In the genomic region with DNA sequence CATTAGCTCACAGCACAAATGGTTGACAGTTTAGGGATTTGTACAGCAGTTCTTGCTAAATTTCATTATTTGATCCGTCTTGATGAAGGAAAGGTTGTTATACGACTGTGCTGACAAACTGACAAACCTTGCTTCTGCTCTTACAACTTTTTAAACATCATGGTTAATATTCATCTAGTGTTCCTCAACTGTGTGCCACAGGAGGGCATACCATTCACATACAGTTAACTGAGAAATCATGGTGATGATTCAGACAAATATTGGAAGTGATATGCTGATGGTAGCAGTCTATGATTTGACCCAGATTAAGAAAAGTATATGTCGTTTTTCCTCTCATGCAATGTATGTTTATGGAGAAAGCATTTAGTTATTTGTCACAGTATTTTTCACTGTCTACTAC, we compare ENCODE assay signal across 13 cellular contexts.
DNase-seq lines count a peak whose midpoint lies in the region; ATAC-seq and TF ChIP-seq lines count a peak whose summit lies in the region.
"Had no signal": no experiment of that assay in that cellular context is flagged by ENCODE, and none has a peak within 500 bp of the region (broad histone marks: within the 10 kb centered on the region; RNA-seq: fewer than 3 reads in every experiment).

No MANE protein-coding gene starts in this region.

- TF ChIP-seq CTCF in BE2C (IDR thresholded peaks at IDR 0.05; ENCODE audit: low read depth, low read length) (peak; percentile 42), type B pancreatic cell (conservative IDR thresholded peaks at IDR 0.05) (no peak)

- H3K27me3 ChIP-seq in BE2C (no peaks in the 10 kb centered on the region), SJCRH30 (no peaks in the 10 kb centered on the region)

- H3K9me3 Mint-ChIP-seq in type B pancreatic cell = peaks cover 5% of the 10 kb centered on the region

- H3K27me3 Mint-ChIP-seq in type B pancreatic cell = no peaks in the 10 kb centered on the region
- H3K27me3 Mint-ChIP-seq: stimulated activated naive B cell treated with anti-CD40 and anti-IgM and Interleukin-4, amounts not matched to agents 10 μg/mL and 1 μg/mL and 100 μg/mL, for 72 hours had no signal

- H3K4me3 ChIP-seq in BE2C (ENCODE audit: low read depth, low read length) (no peak overlapping the region), SJCRH30 (no peak overlapping the region)
- H3K4me3 ChIP-seq: coronary artery, HAP-1 had no signal

- H3K36me3 ChIP-seq in BE2C (no peaks in the 10 kb centered on the region), SJCRH30 (no peaks in the 10 kb centered on the region)
- H3K36me3 ChIP-seq: HAP-1 had no signal

- H3K4me1 ChIP-seq in BE2C (no peaks in the 10 kb centered on the region), SJCRH30 (no peaks in the 10 kb centered on the region)
- H3K4me1 ChIP-seq: HAP-1 had no signal

- no peak overlapping the region for H3K27ac Mint-ChIP-seq in type B pancreatic cell
- H3K27ac Mint-ChIP-seq: activated T-cell treated with anti-CD3 and anti-CD28 coated beads, Interleukin-2, amount 50 U/mL, for 72 hours; stimulated activated naive B cell treated with anti-CD40 and anti-IgM and Interleukin-4, amounts not matched to agents 10 μg/mL and 1 μg/mL and 100 μg/mL, for 72 hours had no signal

- peak; percentile 11 for DNase-seq in BE2C
- DNase-seq in HT1080 (ENCODE audit: low read depth) = peak; percentile 16
- peak; percentile 8 to 41 for DNase-seq in SJCRH30
- DNase-seq in glomerular visceral epithelial cell (ENCODE audit: extremely low spot score) = peak; percentile 34
- DNase-seq in activated CD8-positive, alpha-beta memory T cell treated with anti-CD3 and anti-CD28 coated beads, Interleukin-2, amount 50 U/mL, for 48 hours = no peak
- DNase-seq in type B pancreatic cell (ENCODE audit: extremely low spot score, unreplicated experiment) = no peak
- DNase-seq: activated T-cell treated with anti-CD3 and anti-CD28 coated beads, Interleukin-2, amount 50 U/mL, for 72 hours; stimulated activated CD4-positive, alpha-beta T cell treated with anti-CD3 and anti-CD28 coated beads, Interleukin-12 subunit alpha, Interleukin-12 subunit beta, amount 100 ng/mL, for 4 hours; stimulated activated naive B cell treated with anti-CD40 and anti-IgM and Interleukin-4, amounts not matched to agents 10 μg/mL and 1 μg/mL and 100 μg/mL, for 72 hours had no signal

- no peak overlapping the region for H3K27ac ChIP-seq in SJCRH30
- H3K27ac ChIP-seq: coronary artery had no signal

- H3K9me3 ChIP-seq in BE2C = no peaks in the 10 kb centered on the region
- H3K9me3 ChIP-seq in SJCRH30 (replicated peaks) = no peaks in the 10 kb centered on the region
- H3K9me3 ChIP-seq: HAP-1 had no signal

- H3K36me3 Mint-ChIP-seq in type B pancreatic cell = no peaks in the 10 kb centered on the region
- H3K36me3 Mint-ChIP-seq: stimulated activated naive B cell treated with anti-CD40 and anti-IgM and Interleukin-4, amounts not matched to agents 10 μg/mL and 1 μg/mL and 100 μg/mL, for 72 hours had no signal

- ATAC-seq in GM21786 (IDR thresholded peaks at IDR 0.05; ENCODE audit: unreplicated experiment) = no peak
- ATAC-seq in GM21447 (IDR thresholded peaks at IDR 0.05; ENCODE audit: unreplicated experiment) = no peak
- ATAC-seq: activated T-cell treated with anti-CD3 and anti-CD28 coated beads, Interleukin-2, amount 50 U/mL, for 72 hours; stimulated activated naive B cell treated with anti-CD40 and anti-IgM and Interleukin-4, amounts not matched to agents 10 μg/mL and 1 μg/mL and 100 μg/mL, for 72 hours had no signal

- no peak overlapping the region for H3K4me3 Mint-ChIP-seq in type B pancreatic cell
- H3K4me3 Mint-ChIP-seq: activated T-cell treated with anti-CD3 and anti-CD28 coated beads, Interleukin-2, amount 50 U/mL, for 72 hours; stimulated activated naive B cell treated with anti-CD40 and anti-IgM and Interleukin-4, amounts not matched to agents 10 μg/mL and 1 μg/mL and 100 μg/mL, for 72 hours had no signal

- H3K4me1 Mint-ChIP-seq in type B pancreatic cell (ENCODE audit: unreplicated experiment) = no peaks in the 10 kb centered on the region
- H3K4me1 Mint-ChIP-seq: stimulated activated naive B cell treated with anti-CD40 and anti-IgM and Interleukin-4, amounts not matched to agents 10 μg/mL and 1 μg/mL and 100 μg/mL, for 72 hours had no signal

Comparison
In these comparisons a context has a peak if more than half of its experiments do, and no peak if none do; other contexts are left out.
1. DNase-seq: peak in BE2C (single experiment), HT1080 (single experiment), SJCRH30 (2 of 2) and glomerular visceral epithelial cell (single experiment); none in activated CD8-positive, alpha-beta memory T cell treated with anti-CD3 and anti-CD28 coated beads, Interleukin-2, amount 50 U/mL, for 48 hours (single experiment) and type B pancreatic cell (single experiment).